Comparison of ENCODE assay signal across 1 cellular context in the genomic region with DNA sequence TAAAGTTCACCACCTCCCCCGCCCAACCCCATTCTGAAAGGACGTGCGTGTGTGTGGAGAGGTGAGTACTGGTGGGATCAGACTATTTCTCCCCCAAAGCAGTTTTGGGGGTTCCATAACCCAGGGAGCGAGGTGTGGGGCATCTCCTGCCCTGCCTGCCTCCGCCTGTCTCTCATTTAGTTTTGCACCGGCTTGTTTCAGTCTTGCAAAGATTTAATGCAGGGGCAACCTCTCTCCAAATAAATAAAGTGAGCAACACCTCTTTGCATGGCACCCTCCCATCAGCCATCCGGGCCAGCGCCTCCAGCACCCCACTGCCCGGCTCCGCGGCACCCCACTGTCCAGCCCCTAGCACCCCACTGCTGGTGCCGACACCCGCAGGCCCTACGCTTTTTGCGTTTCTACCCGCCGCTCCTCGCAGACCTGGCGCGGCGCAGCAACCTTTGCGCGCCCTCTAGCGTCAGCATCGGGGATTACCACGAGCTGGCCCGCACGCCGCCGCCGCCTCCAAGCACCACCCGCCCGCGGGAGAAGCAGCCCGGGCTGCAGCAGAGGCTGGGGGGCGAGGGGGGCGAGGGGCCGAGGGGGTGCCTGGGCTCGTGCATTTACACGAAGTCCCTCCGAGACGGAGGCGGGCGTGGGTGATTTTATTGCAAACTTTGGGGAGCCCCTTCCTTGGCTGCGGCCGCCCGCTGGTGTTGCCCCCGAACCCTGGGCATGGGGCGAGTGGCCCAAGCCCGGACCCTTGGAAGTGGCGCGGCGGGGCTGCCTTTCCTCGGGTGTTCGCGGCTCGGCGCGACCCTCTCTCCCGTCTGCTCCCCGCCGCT.
TF ChIP-seq lines count a peak whose summit lies in the region.

No MANE protein-coding gene starts in this region.

TF ChIP-seq in HepG2, 621 proteins besides CTCF, POLR2A, EP300 and RAD21 (continued from another document and continues in another):
- TF ChIP-seq GLMP (CRISPR knock-in tag; IDR thresholded peaks at IDR 0.05; ENCODE audit: borderline replicate concordance), result no peak
- no peak for TF ChIP-seq KLF9 (CRISPR knock-in tag; IDR thresholded peaks at IDR 0.05; ENCODE audit: low read depth)
- no peak for TF ChIP-seq KDM6A (CRISPR knock-in tag; IDR thresholded peaks at IDR 0.05; ENCODE audit: low read depth)
- no peak for TF ChIP-seq ZBTB21 (CRISPR knock-in tag; IDR thresholded peaks at IDR 0.05)
- TF ChIP-seq SMAD3 (CRISPR knock-in tag; IDR thresholded peaks at IDR 0.05), result no peak
- TF ChIP-seq HDAC1 (CRISPR knock-in tag; IDR thresholded peaks at IDR 0.05), result no peak
- no peak for TF ChIP-seq ELK4 (CRISPR knock-in tag; IDR thresholded peaks at IDR 0.05; ENCODE audit: borderline replicate concordance)
- TF ChIP-seq ZNF530 (CRISPR knock-in tag; IDR thresholded peaks at IDR 0.05; ENCODE audit: low read depth), result no peak
- peak; percentile 86 for TF ChIP-seq STAG1 (CRISPR knock-in tag; IDR thresholded peaks at IDR 0.05)
- TF ChIP-seq MBD4 (IDR thresholded peaks at IDR 0.05; ENCODE audit: borderline replicate concordance, low read length), result no peak
- no peak for TF ChIP-seq ZNF615 (CRISPR knock-in tag; IDR thresholded peaks at IDR 0.05; ENCODE audit: borderline replicate concordance)
- no peak for TF ChIP-seq PLRG1 (conservative IDR thresholded peaks at IDR 0.05)
- no peak for TF ChIP-seq RFXANK (CRISPR knock-in tag; IDR thresholded peaks at IDR 0.05)
- no peak for TF ChIP-seq HINFP (CRISPR knock-in tag; IDR thresholded peaks at IDR 0.05; ENCODE audit: low read depth)
- TF ChIP-seq JUN (CRISPR knock-in tag; IDR thresholded peaks at IDR 0.05), result no peak
- TF ChIP-seq ZNF792 (CRISPR knock-in tag; IDR thresholded peaks at IDR 0.05), result no peak
- no peak for TF ChIP-seq ZNF839 (CRISPR knock-in tag; IDR thresholded peaks at IDR 0.05; ENCODE audit: borderline replicate concordance)
- no peak for TF ChIP-seq MAF1 (CRISPR knock-in tag; IDR thresholded peaks at IDR 0.05; ENCODE audit: borderline replicate concordance)
- no peak for TF ChIP-seq ARHGAP35 (CRISPR knock-in tag; IDR thresholded peaks at IDR 0.05; ENCODE audit: borderline replicate concordance)
- TF ChIP-seq U2AF2 (IDR thresholded peaks at IDR 0.05; ENCODE audit: low read depth, low read length), result no peak
- TF ChIP-seq XRCC5 (optimal IDR thresholded peaks at IDR 0.05; ENCODE audit: low read length), result no peak
- 0 out of 2 replicates have a peak, but pooled peaks have one; percentile 31 for TF ChIP-seq ZNF350 (CRISPR knock-in tag; IDR thresholded peaks at IDR 0.05; ENCODE audit: borderline replicate concordance, low read depth)
- TF ChIP-seq ZNF782 (CRISPR knock-in tag; IDR thresholded peaks at IDR 0.05; ENCODE audit: borderline replicate concordance), result no peak
- peak; percentile 32; the same call in 1 of the 2 replicates for TF ChIP-seq ZFP91 (CRISPR knock-in tag; IDR thresholded peaks at IDR 0.05; ENCODE audit: borderline replicate concordance)
- TF ChIP-seq RNF2 (conservative IDR thresholded peaks at IDR 0.05; ENCODE audit: low read depth), result peak; percentile 70; the same call in 1 of the 2 replicates
- no peak for TF ChIP-seq TBL1XR1 (IDR thresholded peaks at IDR 0.05; ENCODE audit: borderline replicate concordance, low read length, partially characterized antibody)
- TF ChIP-seq ZSCAN20 (CRISPR knock-in tag; IDR thresholded peaks at IDR 0.05; ENCODE audit: borderline replicate concordance), result no peak
- no peak for TF ChIP-seq CHCHD3 (CRISPR knock-in tag; IDR thresholded peaks at IDR 0.05)
- no peak for TF ChIP-seq BCL6 (CRISPR knock-in tag; IDR thresholded peaks at IDR 0.05)
- no peak for TF ChIP-seq RAD51 (IDR thresholded peaks at IDR 0.05; ENCODE audit: borderline replicate concordance)
- TF ChIP-seq JUNB (CRISPR knock-in tag; IDR thresholded peaks at IDR 0.05; ENCODE audit: borderline replicate concordance), result no peak
- TF ChIP-seq ZNF124 (CRISPR knock-in tag; IDR thresholded peaks at IDR 0.05), result no peak
- TF ChIP-seq ZNF343 (CRISPR knock-in tag; IDR thresholded peaks at IDR 0.05), result no peak
- no peak for TF ChIP-seq ZBTB43 (CRISPR knock-in tag; conservative IDR thresholded peaks at IDR 0.05)
- no peak for TF ChIP-seq IRX3 (CRISPR knock-in tag; IDR thresholded peaks at IDR 0.05; ENCODE audit: borderline replicate concordance, low read depth)
- TF ChIP-seq, protein P1, sequence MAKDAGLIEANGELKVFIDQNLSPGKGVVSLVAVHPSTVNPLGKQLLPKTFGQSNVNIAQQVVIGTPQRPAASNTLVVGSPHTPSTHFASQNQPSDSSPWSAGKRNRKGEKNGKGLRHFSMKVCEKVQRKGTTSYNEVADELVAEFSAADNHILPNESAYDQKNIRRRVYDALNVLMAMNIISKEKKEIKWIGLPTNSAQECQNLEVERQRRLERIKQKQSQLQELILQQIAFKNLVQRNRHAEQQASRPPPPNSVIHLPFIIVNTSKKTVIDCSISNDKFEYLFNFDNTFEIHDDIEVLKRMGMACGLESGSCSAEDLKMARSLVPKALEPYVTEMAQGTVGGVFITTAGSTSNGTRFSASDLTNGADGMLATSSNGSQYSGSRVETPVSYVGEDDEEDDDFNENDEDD (CRISPR knock-in tag; IDR thresholded peaks at IDR 0.05; ENCODE audit: borderline replicate concordance), result no peak
- no peak for TF ChIP-seq SIX4 (CRISPR knock-in tag; IDR thresholded peaks at IDR 0.05)
- no peak for TF ChIP-seq ZNF850 (CRISPR knock-in tag; conservative IDR thresholded peaks at IDR 0.05)
- no peak for TF ChIP-seq GATA4 (IDR thresholded peaks at IDR 0.05; ENCODE audit: borderline replicate concordance, low read depth)
- TF ChIP-seq FLYWCH1 (CRISPR knock-in tag; IDR thresholded peaks at IDR 0.05), result no peak
- TF ChIP-seq, protein P2, sequence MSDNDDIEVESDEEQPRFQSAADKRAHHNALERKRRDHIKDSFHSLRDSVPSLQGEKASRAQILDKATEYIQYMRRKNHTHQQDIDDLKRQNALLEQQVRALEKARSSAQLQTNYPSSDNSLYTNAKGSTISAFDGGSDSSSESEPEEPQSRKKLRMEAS (IDR thresholded peaks at IDR 0.05), result no peak
- no peak for TF ChIP-seq ZFAT (CRISPR knock-in tag; conservative IDR thresholded peaks at IDR 0.05)
- no peak for TF ChIP-seq PRDM15 (CRISPR knock-in tag; IDR thresholded peaks at IDR 0.05)
- TF ChIP-seq NCOA2 (CRISPR knock-in tag; IDR thresholded peaks at IDR 0.05), result no peak
- TF ChIP-seq ZNF83 (CRISPR knock-in tag; IDR thresholded peaks at IDR 0.05; ENCODE audit: borderline replicate concordance), result no peak
- peak; percentile 52; the same call in 1 of the 2 replicates for TF ChIP-seq MYPOP (CRISPR knock-in tag; IDR thresholded peaks at IDR 0.05)
- no peak for TF ChIP-seq GPN1 (CRISPR knock-in tag; IDR thresholded peaks at IDR 0.05; ENCODE audit: borderline replicate concordance)
- TF ChIP-seq SRY (CRISPR knock-in tag; IDR thresholded peaks at IDR 0.05), result no peak
- no peak for TF ChIP-seq YEATS2 (CRISPR knock-in tag; IDR thresholded peaks at IDR 0.05; ENCODE audit: borderline replicate concordance)
- TF ChIP-seq NKX3-1 (CRISPR knock-in tag; IDR thresholded peaks at IDR 0.05), result no peak
- TF ChIP-seq ZNF674 (CRISPR knock-in tag; IDR thresholded peaks at IDR 0.05; ENCODE audit: low read depth), result no peak
- no peak for TF ChIP-seq ZBTB7A (CRISPR knock-in tag; IDR thresholded peaks at IDR 0.05)
- TF ChIP-seq, protein P3, sequence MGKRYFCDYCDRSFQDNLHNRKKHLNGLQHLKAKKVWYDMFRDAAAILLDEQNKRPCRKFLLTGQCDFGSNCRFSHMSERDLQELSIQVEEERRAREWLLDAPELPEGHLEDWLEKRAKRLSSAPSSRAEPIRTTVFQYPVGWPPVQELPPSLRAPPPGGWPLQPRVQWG (CRISPR knock-in tag; IDR thresholded peaks at IDR 0.05; ENCODE audit: borderline replicate concordance, low read depth), result no peak
- TF ChIP-seq HNRNPL (IDR thresholded peaks at IDR 0.05; ENCODE audit: low read depth, low read length), result no peak
- TF ChIP-seq ZNF501 (CRISPR knock-in tag; IDR thresholded peaks at IDR 0.05), result 0 out of 2 replicates have a peak, but pooled peaks have one; percentile 26
- no peak for TF ChIP-seq ZNF460 (CRISPR knock-in tag; IDR thresholded peaks at IDR 0.05; ENCODE audit: borderline replicate concordance)
